ENCODE assay signal across 25 cellular contexts in the genomic region with DNA sequence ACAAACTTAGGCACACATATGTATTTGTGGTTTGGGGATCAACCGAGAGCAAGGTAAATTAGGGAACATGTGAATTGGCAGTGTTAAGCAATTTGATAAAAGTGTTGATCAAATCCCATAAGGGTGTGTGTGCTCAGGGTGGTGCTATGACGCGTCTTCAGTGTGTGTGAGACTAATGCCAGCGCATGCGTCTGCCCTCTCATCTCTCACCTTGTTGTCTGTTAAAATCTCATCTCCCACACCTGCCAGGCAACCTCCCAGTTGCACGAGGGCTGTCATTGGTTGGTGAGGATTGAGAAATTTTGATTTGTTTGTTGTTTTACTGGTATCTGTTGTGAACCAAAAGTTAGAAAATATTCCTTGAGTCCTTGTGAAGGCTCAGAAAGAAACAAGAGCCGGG.
"Had no signal": no experiment of that assay in that cellular context is flagged by ENCODE, and none has a peak within 500 bp of the region (broad histone marks: within the 10 kb centered on the region; RNA-seq: fewer than 3 reads in every experiment).

No MANE protein-coding gene starts in this region.

- H3K9me3 ChIP-seq: stomach, testis, vagina had no signal

- DNase-seq: activated CD4-positive, alpha-beta T cell treated with anti-CD3 and anti-CD28 coated beads, Interleukin-2, amount 50 U/mL, for 4 hours; activated CD8-positive, alpha-beta memory T cell treated with anti-CD3 and anti-CD28 coated beads for 24 hours; activated CD8-positive, alpha-beta memory T cell treated with anti-CD3 and anti-CD28 coated beads, Interleukin-2, amount 50 U/mL, for 4 hours; activated T-cell treated with anti-CD3 and anti-CD28 coated beads, Interleukin-2, amount 50 U/mL, for 24 hours; central memory CD4-positive, alpha-beta T cell; dermis blood vessel endothelial cell; effector CD8-positive, alpha-beta T cell; glutamatergic neuron; immature natural killer cell; naive B cell; nucleus accumbens; stimulated activated CD4-positive, alpha-beta T cell treated with anti-CD3 and anti-CD28 coated beads, Interleukin-15, amount 100 ng/mL, for 24 hours; stomach; testis; trophoblast cell had no signal

- H3K27ac ChIP-seq: hepatocyte, parathyroid adenoma, stomach, testis, vagina had no signal

- H3K4me1 Mint-ChIP-seq: immature natural killer cell; memory B cell; naive B cell; stimulated activated memory B cell treated with anti-CD40 and anti-IgM and Interleukin-4, amounts not matched to agents 10 μg/mL and 1 μg/mL and 100 μg/mL, for 72 hours had no signal

- H3K9me3 Mint-ChIP-seq: activated naive CD4-positive, alpha-beta T cell treated with anti-CD3 and anti-CD28 coated beads, Interleukin-2, amount 50 U/mL, for 72 hours; activated T-cell treated with anti-CD3 and anti-CD28 coated beads, Interleukin-2, amount 50 U/mL, for 24 hours; activated T-helper 17 cell treated with anti-CD3 and anti-CD28 coated beads, Interleukin-2, amount 50 U/mL, for 72 hours; immature natural killer cell; memory B cell; naive B cell; stimulated activated memory B cell treated with anti-CD40 and anti-IgM and Interleukin-4, amounts not matched to agents 10 μg/mL and 1 μg/mL and 100 μg/mL, for 72 hours; WTC11 had no signal

- H3K27ac Mint-ChIP-seq: activated naive CD4-positive, alpha-beta T cell treated with anti-CD3 and anti-CD28 coated beads, Interleukin-2, amount 50 U/mL, for 72 hours; activated T-cell treated with anti-CD3 and anti-CD28 coated beads, Interleukin-2, amount 50 U/mL, for 24 hours; activated T-helper 17 cell treated with anti-CD3 and anti-CD28 coated beads, Interleukin-2, amount 50 U/mL, for 72 hours; immature natural killer cell; memory B cell; naive B cell; stimulated activated memory B cell treated with anti-CD40 and anti-IgM and Interleukin-4, amounts not matched to agents 10 μg/mL and 1 μg/mL and 100 μg/mL, for 72 hours; WTC11 had no signal

- H3K4me1 ChIP-seq: parathyroid adenoma, testis had no signal

- H3K9ac ChIP-seq: parathyroid adenoma had no signal

- H3K36me3 Mint-ChIP-seq: activated naive CD4-positive, alpha-beta T cell treated with anti-CD3 and anti-CD28 coated beads, Interleukin-2, amount 50 U/mL, for 72 hours; memory B cell; naive B cell; stimulated activated memory B cell treated with anti-CD40 and anti-IgM and Interleukin-4, amounts not matched to agents 10 μg/mL and 1 μg/mL and 100 μg/mL, for 72 hours; WTC11 had no signal

- H3K4me3 Mint-ChIP-seq: activated T-cell treated with anti-CD3 and anti-CD28 coated beads, Interleukin-2, amount 50 U/mL, for 24 hours; activated T-helper 17 cell treated with anti-CD3 and anti-CD28 coated beads, Interleukin-2, amount 50 U/mL, for 72 hours; immature natural killer cell; memory B cell; naive B cell; stimulated activated memory B cell treated with anti-CD40 and anti-IgM and Interleukin-4, amounts not matched to agents 10 μg/mL and 1 μg/mL and 100 μg/mL, for 72 hours; WTC11 had no signal

- ATAC-seq: activated naive CD4-positive, alpha-beta T cell treated with anti-CD3 and anti-CD28 coated beads, Interleukin-2, amount 50 U/mL, for 72 hours; activated T-helper 17 cell treated with anti-CD3 and anti-CD28 coated beads, Interleukin-2, amount 50 U/mL, for 72 hours; sciatic nerve; stimulated activated memory B cell treated with anti-CD40 and anti-IgM and Interleukin-4, amounts not matched to agents 10 μg/mL and 1 μg/mL and 100 μg/mL, for 72 hours had no signal

- H3K27me3 Mint-ChIP-seq: activated T-cell treated with anti-CD3 and anti-CD28 coated beads, Interleukin-2, amount 50 U/mL, for 24 hours; activated T-helper 17 cell treated with anti-CD3 and anti-CD28 coated beads, Interleukin-2, amount 50 U/mL, for 72 hours had no signal

- H3K36me3 ChIP-seq: stomach, vagina had no signal

- H3K27me3 ChIP-seq: stomach, testis, vagina had no signal

- H3K4me3 ChIP-seq: hepatocyte, smooth muscle cell, stomach, testis, vagina had no signal
